26 cellular contexts compared by ENCODE assay signal in the genomic region with DNA sequence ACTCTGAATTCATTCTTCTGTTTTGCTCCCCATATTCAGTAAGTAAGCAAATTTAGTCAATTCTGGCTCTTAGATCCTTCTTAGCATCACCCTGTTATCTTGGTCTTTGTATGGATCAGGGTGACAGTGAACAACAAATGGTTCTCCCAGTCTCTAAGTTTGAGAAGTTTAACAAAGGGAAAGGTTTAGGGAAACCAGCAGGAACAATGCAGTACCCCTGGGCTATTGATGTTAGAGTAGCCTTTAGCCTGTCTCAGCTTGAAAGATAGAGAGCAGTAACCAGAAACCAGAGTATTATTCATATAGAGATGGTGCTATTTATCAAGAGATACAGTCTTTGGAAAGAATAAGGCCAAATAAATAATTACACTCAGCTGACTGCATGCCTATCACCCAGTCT.
"Had no signal": no experiment of that assay in that cellular context is flagged by ENCODE, and none has a peak within 500 bp of the region (broad histone marks: within the 10 kb centered on the region; RNA-seq: fewer than 3 reads in every experiment).

No MANE protein-coding gene starts in this region.

- ATAC-seq: left ventricle myocardium superior; lower lobe of right lung; naive thymus-derived CD4-positive, alpha-beta T cell; psoas muscle; right cardiac atrium; stimulated activated effector memory CD8-positive, alpha-beta T cell treated with anti-CD3 and anti-CD28 coated beads, Interleukin-12 subunit alpha, Interleukin-12 subunit beta, amount 100 ng/mL, for 72 hours; stimulated activated naive CD8-positive, alpha-beta T cell treated with anti-CD3 and anti-CD28 coated beads, Interleukin-15, Interleukin-2, amounts not matched to agents 100 U/mL and 50 U/mL, for 24 hours had no signal

- H3K4me1 ChIP-seq: colonic mucosa, esophagus muscularis mucosa, lower lobe of right lung, psoas muscle, sigmoid colon, testis, tibial artery had no signal

- H3K9me3 Mint-ChIP-seq: type B pancreatic cell had no signal

- H3K4me1 Mint-ChIP-seq: memory B cell; naive thymus-derived CD4-positive, alpha-beta T cell; nephron; stimulated activated effector memory CD8-positive, alpha-beta T cell treated with anti-CD3 and anti-CD28 coated beads, Interleukin-12 subunit alpha, Interleukin-12 subunit beta, amount 100 ng/mL, for 72 hours had no signal

- H3K27ac Mint-ChIP-seq: dendritic cell treated with granulocyte-macrophage colony-stimulating factor and Interleukin-4, amounts not matched to agents 40 ng/mL and 50 ng/mL, for 4 days; endodermal cell; memory B cell; mesothelial cell of epicardium; naive thymus-derived CD4-positive, alpha-beta T cell; nephron; stimulated activated effector memory CD8-positive, alpha-beta T cell treated with anti-CD3 and anti-CD28 coated beads, Interleukin-12 subunit alpha, Interleukin-12 subunit beta, amount 100 ng/mL, for 72 hours; type B pancreatic cell had no signal

- H3K27me3 Mint-ChIP-seq: dendritic cell treated with granulocyte-macrophage colony-stimulating factor and Interleukin-4, amounts not matched to agents 40 ng/mL and 50 ng/mL, for 4 days; memory B cell; naive thymus-derived CD4-positive, alpha-beta T cell; type B pancreatic cell had no signal

- H3K36me3 Mint-ChIP-seq: memory B cell; naive thymus-derived CD4-positive, alpha-beta T cell; stimulated activated effector memory CD8-positive, alpha-beta T cell treated with anti-CD3 and anti-CD28 coated beads, Interleukin-12 subunit alpha, Interleukin-12 subunit beta, amount 100 ng/mL, for 72 hours; type B pancreatic cell had no signal

- DNase-seq: colonic mucosa; effector CD8-positive, alpha-beta T cell; endodermal cell; hypothalamus; left ventricle myocardium superior; lower lobe of right lung; naive thymus-derived CD4-positive, alpha-beta T cell; occipital lobe; ovary; posterior cingulate gyrus; psoas muscle; right cardiac atrium; sigmoid colon; stimulated activated CD4-positive, alpha-beta T cell treated with anti-CD3 and anti-CD28 coated beads, Interleukin-2, amount 100 ng/mL, for 24 hours; stimulated activated CD4-positive, alpha-beta T cell treated with anti-CD3 and anti-CD28 coated beads, Interleukin-4, amount 100 ng/mL, for 24 hours; stimulated activated naive CD8-positive, alpha-beta T cell treated with anti-CD3 and anti-CD28 coated beads, Interleukin-15, Interleukin-2, amounts not matched to agents 100 U/mL and 50 U/mL, for 24 hours; substantia nigra; testis; tibial artery had no signal

- H3K9me3 ChIP-seq: colonic mucosa, esophagus muscularis mucosa, lower lobe of right lung, ovary, psoas muscle, sigmoid colon, testis had no signal

- H3K4me3 Mint-ChIP-seq: dendritic cell treated with granulocyte-macrophage colony-stimulating factor and Interleukin-4, amounts not matched to agents 40 ng/mL and 50 ng/mL, for 4 days; endodermal cell; memory B cell; mesothelial cell of epicardium; naive thymus-derived CD4-positive, alpha-beta T cell; nephron; stimulated activated effector memory CD8-positive, alpha-beta T cell treated with anti-CD3 and anti-CD28 coated beads, Interleukin-12 subunit alpha, Interleukin-12 subunit beta, amount 100 ng/mL, for 72 hours; type B pancreatic cell had no signal

- H3K27me3 ChIP-seq: colonic mucosa, esophagus muscularis mucosa, ovary, sigmoid colon, testis, tibial artery had no signal

- H3K27ac ChIP-seq: colonic mucosa, esophagus muscularis mucosa, lower lobe of right lung, ovary, psoas muscle, sigmoid colon, testis, tibial artery had no signal

- H3K4me3 ChIP-seq: colonic mucosa, esophagus muscularis mucosa, lower lobe of right lung, ovary, psoas muscle, sigmoid colon, testis, tibial artery had no signal

- H3K36me3 ChIP-seq: colonic mucosa, esophagus muscularis mucosa, lower lobe of right lung, ovary, sigmoid colon, tibial artery had no signal
